Comparison of ENCODE assay signal across 18 cellular contexts in genomic region chr7:139544645-139545044, GRCh38. TPM values are rescaled to one million over a fixed set of nuclear protein-coding genes. Genes with fewer than 3 reads are reported as not detected.
DNase-seq lines count a peak whose midpoint lies in the region; ATAC-seq and TF ChIP-seq lines count a peak whose summit lies in the region.
"Had no signal": no experiment of that assay in that cellular context is flagged by ENCODE, and none has a peak within 500 bp of the region (broad histone marks: within the 10 kb centered on the region; RNA-seq: fewer than 3 reads in every experiment).

No MANE protein-coding gene starts in this region.

- no peak overlapping the region for H3K27ac ChIP-seq in esophagus muscularis mucosa (replicated peaks in 1 of 4)

- peak; percentile 62 for DNase-seq in cardiac septum (ENCODE audit: low spot score)
- DNase-seq in left cardiac atrium = no peak
- peak; percentile 75 for DNase-seq in esophagus muscularis mucosa (ENCODE audit: extremely low spot score)
- peak; percentile 31 for DNase-seq in sciatic nerve (ENCODE audit: low spot score)
- DNase-seq in AML-193 (lab: John Stamatoyannopoulos, UW) = no peak
- DNase-seq in central memory CD4-positive, alpha-beta T cell = no peak
- DNase-seq in activated gamma-delta T cell treated with Interleukin-2 at 50 U/mL for 16 hours = no peak
- DNase-seq: 8988T; CD8-positive, alpha-beta memory T cell; COR-L47; DMS 273 treated with DMSO at 0.1 percent for 48 hours; EL; HCEC 1CT had no signal

- TF ChIP-seq EP300 in esophagus muscularis mucosa (IDR thresholded peaks at IDR 0.05) = no peak

- H3K9me3 ChIP-seq in esophagus muscularis mucosa = no peaks in the 10 kb centered on the region
- H3K9me3 ChIP-seq: BLaER1 treated with 17β-estradiol and CSF1 and Interleukin-3, amounts not matched to agents 10 nM and 100 nM had no signal

- H3K4me3 ChIP-seq in esophagus muscularis mucosa = no peak overlapping the region
- H3K4me3 ChIP-seq: BLaER1 treated with 17β-estradiol and CSF1 and Interleukin-3, amounts not matched to agents 10 nM and 100 nM; GM12878 had no signal

- TF ChIP-seq POLR2A in esophagus muscularis mucosa (IDR thresholded peaks at IDR 0.05; ENCODE audit: low read depth) = no peak

- no peak for TF ChIP-seq CTCF in esophagus muscularis mucosa (IDR thresholded peaks at IDR 0.05)

- H3K4me1 ChIP-seq in esophagus muscularis mucosa = peaks cover 0 to 17% (median 10%) of the 10 kb centered on the region in 4 donors

- no peaks in the 10 kb centered on the region for H3K27me3 ChIP-seq in esophagus muscularis mucosa
- H3K27me3 ChIP-seq: BLaER1 treated with 17β-estradiol and CSF1 and Interleukin-3, amounts not matched to agents 10 nM and 100 nM had no signal

- no peak for ATAC-seq in left cardiac atrium
- no peak for ATAC-seq in sciatic nerve

- intact Hi-C loops in cardiac septum (cut with DNase I) (no loop called here), left cardiac atrium (cut with DNase I) (no loop called here), esophagus muscularis mucosa (cut with DNase I) (no loop called here), sciatic nerve (cut with DNase I) (no loop called here)

- 94% methylated on average over 11 of the region's 11 CpGs for WGBS in esophagus muscularis mucosa

- no peaks in the 10 kb centered on the region for H3K36me3 ChIP-seq in esophagus muscularis mucosa
- H3K36me3 ChIP-seq: BLaER1 treated with 17β-estradiol and CSF1 and Interleukin-3, amounts not matched to agents 10 nM and 100 nM had no signal

RNA-seq across cellular contexts. Expression of gene CLEC2L, which starts 21.2 kb away (rescaled TPM):
- total RNA-seq in cardiac septum = not detected
- under 1 TPM in 1 of 2 donors, not detected in 1; 0.34 TPM for total RNA-seq in left cardiac atrium
- total RNA-seq in esophagus muscularis mucosa = not detected
- total RNA-seq in sciatic nerve = not detected
- total RNA-seq: A673; B cell; CD8-positive, alpha-beta memory T cell; GM12878; HT-29 had no signal

Comparison
In these comparisons a context has a peak if more than half of its experiments do, and no peak if none do; other contexts are left out.
1. DNase-seq: peak in cardiac septum (single experiment), esophagus muscularis mucosa (single experiment) and sciatic nerve (single experiment); none in left cardiac atrium (single experiment), AML-193 (0 of 2), central memory CD4-positive, alpha-beta T cell (single experiment) and activated gamma-delta T cell treated with Interleukin-2 at 50 U/mL for 16 hours (single experiment).